ENCODE assay signal across 8 cellular contexts in genomic region chrX:150365051-150365952, GRCh38. TPM values are rescaled to one million over a fixed set of nuclear protein-coding genes. Genes with fewer than 3 reads are reported as not detected.
A peak's percentile ranks its signal among the peaks of the same experiment; 100 is the strongest.
DNase-seq lines count a peak whose midpoint lies in the region; ATAC-seq and TF ChIP-seq lines count a peak whose summit lies in the region.

No MANE protein-coding gene starts in this region.

- H3K9me3 ChIP-seq in vagina, result no peaks in the 10 kb centered on the region

- POLR2A ChIA-PET in HEK293T (lab: Yijun Ruan, JAX) (interaction anchor here (0.6 to 0.8 kb wide), 2 partner anchors 12 to 126 kb away, joined by 3 to 4 read pairs; no protein-coding TSS in a partner anchor), RWPE1 (lab: Yijun Ruan, JAX; ENCODE audit: low non-redundant PET) (no interaction called here)
- POLR2A ChIA-PET in activated naive CD8-positive, alpha-beta T cell treated with anti-CD3 and anti-CD28 coated beads, Interleukin-2, amount 10 ng/mL, durations not matched to agents 7 days and 5 days (lab: Charles Lee), result interaction anchor here (1.5 kb wide), 1 partner anchor 205 kb away, joined by 3 read pairs; no protein-coding TSS in a partner anchor

- CTCF ChIA-PET in HEK293T (lab: Yijun Ruan, JAX) (interaction anchor here (0.9 to 1.1 kb wide), 2 partner anchors 351 to 406 kb away, joined by 3 read pairs; no protein-coding TSS in a partner anchor), RWPE1 (lab: Yijun Ruan, JAX) (no interaction called here)

- H3K4me3 Mint-ChIP-seq in activated naive CD8-positive, alpha-beta T cell treated with anti-CD3 and anti-CD28 coated beads, Interleukin-2, amount 10 ng/mL, durations not matched to agents 7 days and 5 days, result peak overlapping the region; percentile 83

- ATAC-seq in activated naive CD8-positive, alpha-beta T cell treated with anti-CD3 and anti-CD28 coated beads, Interleukin-2, amount 10 ng/mL, durations not matched to agents 7 days and 5 days (ENCODE audit: low read depth), result peak; percentile 61
- ATAC-seq in Right ventricle myocardium inferior (peak; percentile 87), GM18907 (IDR thresholded peaks at IDR 0.05; ENCODE audit: unreplicated experiment) (no peak)

- H3K9me3 Mint-ChIP-seq in activated naive CD8-positive, alpha-beta T cell treated with anti-CD3 and anti-CD28 coated beads, Interleukin-2, amount 10 ng/mL, durations not matched to agents 7 days and 5 days, result no peaks in the 10 kb centered on the region

- H3K27ac ChIP-seq in RWPE1 (peak overlapping the region; percentile 76), vagina (peak overlapping the region; percentile 92)

- H3K4me1 Mint-ChIP-seq in activated naive CD8-positive, alpha-beta T cell treated with anti-CD3 and anti-CD28 coated beads, Interleukin-2, amount 10 ng/mL, durations not matched to agents 7 days and 5 days, result peaks cover 18% of the 10 kb centered on the region

- TF ChIP-seq POLR2A in vagina (IDR thresholded peaks at IDR 0.05), result no peak

- intact Hi-C loops in Right ventricle myocardium inferior (cut with DNase I), result loop anchor here (10.0 kb wide), 3 partner anchors 119 to 529 kb away; partner anchors contain the start of gene CD99L2
- intact Hi-C loops in vagina (cut with DNase I), result loop anchor here (10.0 kb wide), 1 partner anchor 411 kb away; no protein-coding TSS in a partner anchor

- no peak overlapping the region for H3K27ac Mint-ChIP-seq in activated naive CD8-positive, alpha-beta T cell treated with anti-CD3 and anti-CD28 coated beads, Interleukin-2, amount 10 ng/mL, durations not matched to agents 7 days and 5 days

- no peaks in the 10 kb centered on the region for H3K36me3 Mint-ChIP-seq in activated naive CD8-positive, alpha-beta T cell treated with anti-CD3 and anti-CD28 coated beads, Interleukin-2, amount 10 ng/mL, durations not matched to agents 7 days and 5 days

- peaks cover 11% of the 10 kb centered on the region for H3K4me1 ChIP-seq in vagina

- H3K27me3 ChIP-seq in vagina, result no peaks in the 10 kb centered on the region

- peak; percentile 36 for TF ChIP-seq CTCF in AG10803 (conservative IDR thresholded peaks at IDR 0.05; ENCODE audit: low read length)
- peak; percentile 51 for TF ChIP-seq CTCF in RWPE1 (conservative IDR thresholded peaks at IDR 0.05; ENCODE audit: low read depth)
- peak in 2 of 3 experiments; percentile 27 to 45 for TF ChIP-seq CTCF in vagina (IDR thresholded peaks at IDR 0.05)

- H3K36me3 ChIP-seq in vagina, result no peaks in the 10 kb centered on the region

- DNase-seq in AG10803 (ENCODE audit: low read depth) (peak; percentile 46), HEK293T (ENCODE audit: extremely low spot score) (peak; percentile 74), RWPE1 (ENCODE audit: low spot score) (no peak), Right ventricle myocardium inferior (ENCODE audit: missing footprints) (peak; percentile 82), occipital lobe (lab: John Stamatoyannopoulos, UW) (peak; percentile 68), vagina (ENCODE audit: extremely low spot score in 2 of 2) (peak; percentile 81 to 82)
- DNase-seq in activated naive CD8-positive, alpha-beta T cell treated with anti-CD3 and anti-CD28 coated beads, Interleukin-2, amount 10 ng/mL, durations not matched to agents 7 days and 5 days, result peak; percentile 85

- peaks cover 24% of the 10 kb centered on the region for H3K27me3 Mint-ChIP-seq in activated naive CD8-positive, alpha-beta T cell treated with anti-CD3 and anti-CD28 coated beads, Interleukin-2, amount 10 ng/mL, durations not matched to agents 7 days and 5 days

- peak overlapping the region; percentile 76 for H3K4me3 ChIP-seq in AG10803 (ENCODE audit: low read length)
- H3K4me3 ChIP-seq in vagina, result peak overlapping the region; percentile 52 to 53

TF ChIP-seq in HEK293T, 16 proteins besides CTCF, POLR2A, EP300 and RAD21:
- TF ChIP-seq LEF1 (IDR thresholded peaks at IDR 0.05; ENCODE audit: borderline replicate concordance) (0 out of 2 replicates have a peak, but pooled peaks have one; percentile 14), CTBP1 (IDR thresholded peaks at IDR 0.05; ENCODE audit: borderline replicate concordance) (no peak), L3MBTL2 (conservative IDR thresholded peaks at IDR 0.05) (peak; percentile 14; the same call in 1 of the 2 replicates), ELF4 (IDR thresholded peaks at IDR 0.05) (no peak)

RNA-seq across cellular contexts. Expression of gene MAMLD1, which starts 2.2 kb away (rescaled TPM):
- total RNA-seq in activated naive CD8-positive, alpha-beta T cell treated with anti-CD3 and anti-CD28 coated beads, Interleukin-2, amount 10 ng/mL, durations not matched to agents 7 days and 5 days, result 1 to 10 TPM; 1.6 to 2.5 TPM
- total RNA-seq in Right ventricle myocardium inferior (1.8 TPM), occipital lobe (0.94 TPM), vagina (3.2 TPM)
